In genomic region chr17:50919321-50920040, GRCh38 we compare ENCODE assay signal across 8 cellular contexts. TPM values are rescaled to one million over a fixed set of nuclear protein-coding genes. Genes with fewer than 3 reads are reported as not detected.
DNase-seq lines count a peak whose midpoint lies in the region; ATAC-seq and TF ChIP-seq lines count a peak whose summit lies in the region.

No MANE protein-coding gene starts in this region.

- H3K9me3 Mint-ChIP-seq in glutamatergic neuron (ENCODE audit: unreplicated experiment): peaks cover 4% of the 10 kb centered on the region

- peaks cover 11% of the 10 kb centered on the region for H3K4me1 ChIP-seq in ovary (ENCODE audit: insufficient read depth)

- no peaks in the 10 kb centered on the region for H3K36me3 ChIP-seq in ovary

- TF ChIP-seq CTCF in glutamatergic neuron (IDR thresholded peaks at IDR 0.05; ENCODE audit: partially characterized antibody, unreplicated experiment) (no peak), ovary (IDR thresholded peaks at IDR 0.05) (no peak)

- no peak for TF ChIP-seq POLR2A in ovary (IDR thresholded peaks at IDR 0.05)

- H3K36me3 Mint-ChIP-seq in glutamatergic neuron (ENCODE audit: unreplicated experiment): no peaks in the 10 kb centered on the region

- peak overlapping the region; percentile 27 for H3K4me3 Mint-ChIP-seq in glutamatergic neuron (ENCODE audit: unreplicated experiment)

- H3K4me3 ChIP-seq in ovary: no peak overlapping the region

- H3K27ac ChIP-seq in ovary (peak overlapping the region in 1 of 2 donors; percentile 8), temporal lobe (ENCODE audit: low read depth, low read length) (peak overlapping the region; percentile 99)

- H3K27me3 Mint-ChIP-seq in glutamatergic neuron (ENCODE audit: unreplicated experiment): peaks cover 7% of the 10 kb centered on the region

- intact Hi-C loops in ovary (cut with DNase I): no loop called here

- H3K27ac Mint-ChIP-seq in glutamatergic neuron (ENCODE audit: unreplicated experiment): peak overlapping the region; percentile 62

- H3K9me3 ChIP-seq in ovary: no peaks in the 10 kb centered on the region

- 19 to 47% (median 24%) methylated on average over 18 of the region's 18 CpGs for WGBS in ovary, 3 donors

- peak; percentile 94 for DNase-seq in NCI-H1092 treated with DMSO at 0.1 percent for 48 hours (lab: John Stamatoyannopoulos, UW)
- peak; percentile 81 for DNase-seq in T follicular helper cell (ENCODE audit: low read depth)
- DNase-seq in amniotic epithelial cell (ENCODE audit: low read depth): peak; percentile 87
- DNase-seq in glutamatergic neuron: peak; percentile 80
- peak; percentile 80 to 87 (median 83) for DNase-seq in ovary
- DNase-seq in NK-92 (lab: John Stamatoyannopoulos, UW; ENCODE audit: unreplicated experiment): no peak

- H3K27me3 ChIP-seq in ovary: no peaks in the 10 kb centered on the region

- TF ChIP-seq EP300 in ovary (IDR thresholded peaks at IDR 0.05): no peak

- peak; percentile 60 for ATAC-seq in GM18498 (IDR thresholded peaks at IDR 0.05; ENCODE audit: unreplicated experiment)

- peaks cover 23% of the 10 kb centered on the region for H3K4me1 Mint-ChIP-seq in glutamatergic neuron (ENCODE audit: low read depth, unreplicated experiment)

RNA-seq across cellular contexts. Expression of gene TOB1, which starts 53.3 kb away (rescaled TPM):
- 78.7 TPM for total RNA-seq in glutamatergic neuron (ENCODE audit: unreplicated experiment)
- total RNA-seq in ovary: 100 to 1,000 TPM in 1 of 7 donors, 10 to 100 TPM in 6; 28.6 to 150 (median 79.2) TPM
- polyA plus RNA-seq in ovary: 10 to 100 TPM; 19.6 to 49.3 TPM
- total RNA-seq in temporal lobe: 12.3 TPM
